2 cellular contexts compared by ENCODE assay signal in genomic region chr5:158023266-158023665, GRCh38.
TF ChIP-seq lines count a peak whose summit lies in the region.

No MANE protein-coding gene starts in this region.

TF ChIP-seq in SK-N-SH treated with all-trans-retinoic acid at 6 μM for 48 hours, 23 proteins besides CTCF, POLR2A, EP300 and RAD21 (continued from another document):
- TF ChIP-seq PATZ1 (CRISPR knock-in tag; IDR thresholded peaks at IDR 0.05; ENCODE audit: borderline replicate concordance) = no peak
- TF ChIP-seq TOX (CRISPR knock-in tag; IDR thresholded peaks at IDR 0.05; ENCODE audit: borderline replicate concordance) = no peak
- no peak for TF ChIP-seq ZFP30 (CRISPR knock-in tag; IDR thresholded peaks at IDR 0.05)
- no peak for TF ChIP-seq SNAI2 (CRISPR knock-in tag; IDR thresholded peaks at IDR 0.05)
- TF ChIP-seq OSR1 (CRISPR knock-in tag; IDR thresholded peaks at IDR 0.05) = no peak
- no peak for TF ChIP-seq GLIS3 (CRISPR knock-in tag; IDR thresholded peaks at IDR 0.05)
- no peak for TF ChIP-seq RARB (CRISPR knock-in tag; IDR thresholded peaks at IDR 0.05)
- no peak for TF ChIP-seq ZNF70 (CRISPR knock-in tag; IDR thresholded peaks at IDR 0.05)
- no peak for TF ChIP-seq CSDC2 (CRISPR knock-in tag; IDR thresholded peaks at IDR 0.05)
- TF ChIP-seq ARNTL (CRISPR knock-in tag; IDR thresholded peaks at IDR 0.05; ENCODE audit: borderline replicate concordance, low read depth) = no peak
- no peak for TF ChIP-seq CSRNP3 (CRISPR knock-in tag; IDR thresholded peaks at IDR 0.05)
- no peak for TF ChIP-seq TCF4 (CRISPR knock-in tag; IDR thresholded peaks at IDR 0.05; ENCODE audit: borderline replicate concordance)
- no peak for TF ChIP-seq ZNF8 (CRISPR knock-in tag; IDR thresholded peaks at IDR 0.05)
- TF ChIP-seq ISL1 (CRISPR knock-in tag; IDR thresholded peaks at IDR 0.05) = no peak

TF ChIP-seq in SK-N-SH, 30 proteins besides CTCF, POLR2A, EP300 and RAD21 (continued from another document):
- TF ChIP-seq, protein P1, sequence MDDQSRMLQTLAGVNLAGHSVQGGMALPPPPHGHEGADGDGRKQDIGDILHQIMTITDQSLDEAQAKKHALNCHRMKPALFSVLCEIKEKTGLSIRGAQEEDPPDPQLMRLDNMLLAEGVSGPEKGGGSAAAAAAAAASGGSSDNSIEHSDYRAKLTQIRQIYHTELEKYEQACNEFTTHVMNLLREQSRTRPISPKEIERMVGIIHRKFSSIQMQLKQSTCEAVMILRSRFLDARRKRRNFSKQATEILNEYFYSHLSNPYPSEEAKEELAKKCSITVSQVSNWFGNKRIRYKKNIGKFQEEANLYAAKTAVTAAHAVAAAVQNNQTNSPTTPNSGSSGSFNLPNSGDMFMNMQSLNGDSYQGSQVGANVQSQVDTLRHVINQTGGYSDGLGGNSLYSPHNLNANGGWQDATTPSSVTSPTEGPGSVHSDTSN (IDR thresholded peaks at IDR 0.05) = no peak
- TF ChIP-seq SMC3 (IDR thresholded peaks at IDR 0.05; ENCODE audit: low read depth, low read length) = no peak
- no peak for TF ChIP-seq RXRA (IDR thresholded peaks at IDR 0.05; ENCODE audit: borderline replicate concordance, low read depth)
- TF ChIP-seq, protein P2, sequence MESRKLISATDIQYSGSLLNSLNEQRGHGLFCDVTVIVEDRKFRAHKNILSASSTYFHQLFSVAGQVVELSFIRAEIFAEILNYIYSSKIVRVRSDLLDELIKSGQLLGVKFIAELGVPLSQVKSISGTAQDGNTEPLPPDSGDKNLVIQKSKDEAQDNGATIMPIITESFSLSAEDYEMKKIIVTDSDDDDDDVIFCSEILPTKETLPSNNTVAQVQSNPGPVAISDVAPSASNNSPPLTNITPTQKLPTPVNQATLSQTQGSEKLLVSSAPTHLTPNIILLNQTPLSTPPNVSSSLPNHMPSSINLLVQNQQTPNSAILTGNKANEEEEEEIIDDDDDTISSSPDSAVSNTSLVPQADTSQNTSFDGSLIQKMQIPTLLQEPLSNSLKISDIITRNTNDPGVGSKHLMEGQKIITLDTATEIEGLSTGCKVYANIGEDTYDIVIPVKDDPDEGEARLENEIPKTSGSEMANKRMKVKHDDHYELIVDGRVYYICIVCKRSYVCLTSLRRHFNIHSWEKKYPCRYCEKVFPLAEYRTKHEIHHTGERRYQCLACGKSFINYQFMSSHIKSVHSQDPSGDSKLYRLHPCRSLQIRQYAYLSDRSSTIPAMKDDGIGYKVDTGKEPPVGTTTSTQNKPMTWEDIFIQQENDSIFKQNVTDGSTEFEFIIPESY (IDR thresholded peaks at IDR 0.05; ENCODE audit: borderline replicate concordance, low read depth) = no peak
